ENCODE assay signal across 18 cellular contexts in genomic region chr1:164836614-164837018, GRCh38.
DNase-seq lines count a peak whose midpoint lies in the region; TF ChIP-seq lines count a peak whose summit lies in the region.
"Had no signal": no experiment of that assay in that cellular context is flagged by ENCODE, and none has a peak within 500 bp of the region (broad histone marks: within the 10 kb centered on the region; RNA-seq: fewer than 3 reads in every experiment).

No MANE protein-coding gene starts in this region.

- peak; percentile 51 to 79 for DNase-seq in HAP-1 (ENCODE audit: low spot score in 2 of 2)
- peak; percentile 91 for DNase-seq in NCI-H2081 treated with DMSO at 0.1 percent for 48 hours (lab: John Stamatoyannopoulos, UW)
- DNase-seq in neural crest cell (ENCODE audit: low read depth, low spot score): no peak
- DNase-seq in SIG-M5 (lab: John Stamatoyannopoulos, UW): no peak
- DNase-seq in stimulated activated naive CD4-positive, alpha-beta T cell treated with Interleukin-2 at 50 U/mL for 16 hours (lab: John Stamatoyannopoulos, UW): no peak
- no peak for DNase-seq in dedifferentiated amniotic fluid mesenchymal stem cell (ENCODE audit: extremely low spot score)
- DNase-seq in G401 (ENCODE audit: low spot score): no peak
- DNase-seq: activated CD4-positive, CD25-positive, alpha-beta regulatory T cell; AML-193; dermis blood vessel endothelial cell; DMS 273 treated with DMSO at 0.1 percent for 48 hours; kidney; MV-4-11 had no signal

- H3K4me1 ChIP-seq in HAP-1: peaks cover 22% of the 10 kb centered on the region

- no peaks in the 10 kb centered on the region for H3K9me3 ChIP-seq in HAP-1

- H3K9me3 Mint-ChIP-seq in brain: no peaks in the 10 kb centered on the region
- H3K9me3 Mint-ChIP-seq in neural crest cell: no peaks in the 10 kb centered on the region
- H3K9me3 Mint-ChIP-seq: IgD-negative memory B cell; stimulated activated memory B cell treated with anti-CD40 and anti-IgM and Interleukin-4, amounts not matched to agents 10 μg/mL and 1 μg/mL and 100 μg/mL, for 72 hours; T-helper 1 cell treated with Interleukin-12 subunit alpha and Interleukin-12 subunit beta and Interleukin-4 antibody, amounts not matched to agents 30 μg/mL and 1 μg/mL, for 36 hours had no signal

- H3K4me1 Mint-ChIP-seq in brain (peaks cover 54% of the 10 kb centered on the region), neural crest cell (peaks cover 12% of the 10 kb centered on the region)
- H3K4me1 Mint-ChIP-seq: stimulated activated memory B cell treated with anti-CD40 and anti-IgM and Interleukin-4, amounts not matched to agents 10 μg/mL and 1 μg/mL and 100 μg/mL, for 72 hours had no signal

- no peaks in the 10 kb centered on the region for H3K36me3 ChIP-seq in HAP-1 (replicated peaks)

- peaks cover 51% of the 10 kb centered on the region for H3K36me3 Mint-ChIP-seq in brain
- peaks cover 11% of the 10 kb centered on the region for H3K36me3 Mint-ChIP-seq in neural crest cell (ENCODE audit: low read depth)
- H3K36me3 Mint-ChIP-seq: stimulated activated memory B cell treated with anti-CD40 and anti-IgM and Interleukin-4, amounts not matched to agents 10 μg/mL and 1 μg/mL and 100 μg/mL, for 72 hours had no signal

- H3K4me3 ChIP-seq in HAP-1: no peak overlapping the region
- H3K4me3 ChIP-seq: smooth muscle cell had no signal

- in situ Hi-C loops in HAP-1 (cut with MboI; ENCODE audit: low sequenced_read_pairs): no loop called here
- in situ Hi-C loops in G401 (cut with HindIII; ENCODE audit: low sequenced_read_pairs): no loop called here

- H3K27me3 Mint-ChIP-seq in brain (peaks cover 6% of the 10 kb centered on the region), neural crest cell (ENCODE audit: low read depth) (no peaks in the 10 kb centered on the region)
- H3K27me3 Mint-ChIP-seq: stimulated activated memory B cell treated with anti-CD40 and anti-IgM and Interleukin-4, amounts not matched to agents 10 μg/mL and 1 μg/mL and 100 μg/mL, for 72 hours had no signal

- H3K27ac Mint-ChIP-seq in brain (peak overlapping the region; percentile 16 to 93 (median 59)), neural crest cell (ENCODE audit: unreplicated experiment) (peak overlapping the region; percentile 68)
- H3K27ac Mint-ChIP-seq: IgD-negative memory B cell; stimulated activated memory B cell treated with anti-CD40 and anti-IgM and Interleukin-4, amounts not matched to agents 10 μg/mL and 1 μg/mL and 100 μg/mL, for 72 hours; T-helper 1 cell treated with Interleukin-12 subunit alpha and Interleukin-12 subunit beta and Interleukin-4 antibody, amounts not matched to agents 30 μg/mL and 1 μg/mL, for 36 hours had no signal

- H3K4me3 Mint-ChIP-seq in brain: peak overlapping the region in 3 of 5 experiments; percentile 17 to 55 (median 48)
- no peak overlapping the region for H3K4me3 Mint-ChIP-seq in neural crest cell
- H3K4me3 Mint-ChIP-seq: IgD-negative memory B cell; stimulated activated memory B cell treated with anti-CD40 and anti-IgM and Interleukin-4, amounts not matched to agents 10 μg/mL and 1 μg/mL and 100 μg/mL, for 72 hours; T-helper 1 cell treated with Interleukin-12 subunit alpha and Interleukin-12 subunit beta and Interleukin-4 antibody, amounts not matched to agents 30 μg/mL and 1 μg/mL, for 36 hours had no signal

- no peak for TF ChIP-seq CTCF in brain (conservative IDR thresholded peaks at IDR 0.05)
- TF ChIP-seq CTCF in neural crest cell (conservative IDR thresholded peaks at IDR 0.05): no peak

- H3K27me3 ChIP-seq in HAP-1 (ENCODE audit: low read depth): no peaks in the 10 kb centered on the region

Comparison
In these comparisons a context has a peak if more than half of its experiments do, and no peak if none do; other contexts are left out.
1. DNase-seq: peak in HAP-1 (2 of 2) and NCI-H2081 treated with DMSO at 0.1 percent for 48 hours (single experiment); none in neural crest cell (single experiment), SIG-M5 (single experiment), stimulated activated naive CD4-positive, alpha-beta T cell treated with Interleukin-2 at 50 U/mL for 16 hours (single experiment), dedifferentiated amniotic fluid mesenchymal stem cell (single experiment) and G401 (single experiment).